ENCODE assay signal across 11 cellular contexts in genomic region chr3:73070675-73071575, GRCh38. TPM values are rescaled to one million over a fixed set of nuclear protein-coding genes. Genes with fewer than 3 reads are reported as not detected.
A peak's percentile ranks its signal among the peaks of the same experiment; 100 is the strongest.
DNase-seq lines count a peak whose midpoint lies in the region; ATAC-seq and TF ChIP-seq lines count a peak whose summit lies in the region.
"Had no signal": no experiment of that assay in that cellular context is flagged by ENCODE, and none has a peak within 500 bp of the region (broad histone marks: within the 10 kb centered on the region; RNA-seq: fewer than 3 reads in every experiment).

No MANE protein-coding gene starts in this region.

- H3K4me1 ChIP-seq in osteoblast (ENCODE audit: insufficient read depth, low read length) (peaks cover 50% of the 10 kb centered on the region), lower lobe of right lung (no peaks in the 10 kb centered on the region)

- H3K79me2 ChIP-seq in osteoblast (ENCODE audit: insufficient read depth, low read length), result no peaks in the 10 kb centered on the region

- no peaks in the 10 kb centered on the region for H4K20me1 ChIP-seq in osteoblast (ENCODE audit: insufficient read depth, low read length)

- H3K27ac ChIP-seq in osteoblast (ENCODE audit: low read depth, low read length) (peak overlapping the region; percentile 88), lower lobe of right lung (no peak overlapping the region)

- H3K27me3 Mint-ChIP-seq in Calu3 (ENCODE audit: unreplicated experiment), result no peaks in the 10 kb centered on the region

- ATAC-seq in lower lobe of right lung, result no peak
- ATAC-seq: esophagus mucosa had no signal

- BruUV-seq in Calu3 (replicated peaks; lab: Mats Ljungman, UMichigan), result TSS peak; percentile 23

- no peak for TF ChIP-seq CTCF in Calu3 (IDR thresholded peaks at IDR 0.05; ENCODE audit: unreplicated experiment)
- TF ChIP-seq CTCF in cardiac fibroblast (IDR thresholded peaks at IDR 0.05; ENCODE audit: low read depth, low read length), result no peak
- no peak for TF ChIP-seq CTCF in osteoblast (IDR thresholded peaks at IDR 0.05; ENCODE audit: extremely low read depth, low read depth, low read length)
- no peak for TF ChIP-seq CTCF in lower lobe of right lung (IDR thresholded peaks at IDR 0.05)

- peaks cover under 1% of the 10 kb centered on the region for H3K36me3 Mint-ChIP-seq in Calu3 (ENCODE audit: insufficient read depth, unreplicated experiment)

- H3K36me3 ChIP-seq in osteoblast (ENCODE audit: insufficient read depth, low read length), result peaks cover 6% of the 10 kb centered on the region
- peaks cover 6% of the 10 kb centered on the region for H3K36me3 ChIP-seq in lower lobe of right lung

- H2AFZ ChIP-seq in osteoblast (ENCODE audit: low read length), result no peak overlapping the region

- CTCF ChIA-PET in Calu3 (lab: Charles Lee), result no interaction called here

- no peak overlapping the region for H3K4me3 Mint-ChIP-seq in Calu3 (ENCODE audit: low read depth, unreplicated experiment)

- H3K9me3 Mint-ChIP-seq in Calu3 (ENCODE audit: low read depth, unreplicated experiment), result no peaks in the 10 kb centered on the region

- no peaks in the 10 kb centered on the region for H3K9me3 ChIP-seq in osteoblast (ENCODE audit: low read depth, low read length)
- no peaks in the 10 kb centered on the region for H3K9me3 ChIP-seq in lower lobe of right lung

- no peak overlapping the region for H3K27ac Mint-ChIP-seq in Calu3 (ENCODE audit: unreplicated experiment)

- H3K27me3 ChIP-seq in osteoblast (ENCODE audit: insufficient read depth, low read length) (no peaks in the 10 kb centered on the region), lower lobe of right lung (ENCODE audit: low read depth) (no peaks in the 10 kb centered on the region)

- H3K4me2 ChIP-seq in osteoblast (ENCODE audit: insufficient read depth, low read length), result peak overlapping the region; percentile 72

- intact Hi-C loops in Calu3 (cut with micrococcal nuclease; ENCODE audit: unreplicated experiment) (loop anchor here (5.0 kb wide), 1 partner anchor 134 kb away; no protein-coding TSS in a partner anchor), lower lobe of right lung (cut with DNase I) (no loop called here)

- DNase-seq in Calu3, result no peak
- DNase-seq in HS-27A (ENCODE audit: low read depth), result peak; percentile 41
- peak; percentile 66 to 90 for DNase-seq in cardiac fibroblast (ENCODE audit: low read depth in 2 of 2)
- DNase-seq in osteoblast (ENCODE audit: insufficient read length, low spot score, missing footprints), result peak; percentile 77
- no peak for DNase-seq in NCI-H2107 treated with DMSO at 0.1 percent for 48 hours (lab: John Stamatoyannopoulos, UW; ENCODE audit: unreplicated experiment)
- no peak for DNase-seq in NCI-H1417 (lab: John Stamatoyannopoulos, UW)
- DNase-seq in lower lobe of right lung, result no peak
- DNase-seq: caudate nucleus, DMS53, NCI-H2107 had no signal

- H3K4me3 ChIP-seq in cardiac fibroblast (replicated peaks in 1 of 2; ENCODE audit: low read depth in 2 of 2, low read length in 2 of 2) (no peak overlapping the region), osteoblast (ENCODE audit: insufficient read depth, low read length) (peak overlapping the region; percentile 16), lower lobe of right lung (no peak overlapping the region)

- no peaks in the 10 kb centered on the region for H3K4me1 Mint-ChIP-seq in Calu3 (ENCODE audit: low read depth, unreplicated experiment)

RNA-seq across cellular contexts. Expression of gene EBLN2, which starts 9.5 kb away (rescaled TPM):
- 6.1 and 8.4 TPM in 2 replicates for total RNA-seq in Calu3 (2022)
- 6.2 and 7.4 TPM in 2 replicates for total RNA-seq in osteoblast
- 3.6 TPM for total RNA-seq in lower lobe of right lung

Comparison
In these comparisons a context has a peak if more than half of its experiments do, and no peak if none do; other contexts are left out.
1. DNase-seq: peak in HS-27A (single experiment), cardiac fibroblast (2 of 2) and osteoblast (single experiment); none in Calu3 (single experiment), NCI-H2107 treated with DMSO at 0.1 percent for 48 hours (single experiment), NCI-H1417 (0 of 3) and lower lobe of right lung (single experiment).